ENCODE assay signal across 9 cellular contexts in genomic region chr14:103123128-103123633, GRCh38. TPM values are rescaled to one million over a fixed set of nuclear protein-coding genes. Genes with fewer than 3 reads are reported as not detected.
DNase-seq lines count a peak whose midpoint lies in the region; ATAC-seq, FAIRE-seq and TF ChIP-seq lines count a peak whose summit lies in the region.
"Had no signal": no experiment of that assay in that cellular context is flagged by ENCODE, and none has a peak within 500 bp of the region (broad histone marks: within the 10 kb centered on the region; RNA-seq: fewer than 3 reads in every experiment).

Gene TNFAIP2 (plus strand): TSS chr14:103123461. CDS start chr14:103126458, 2,997 bp downstream.

- H4K20me1 ChIP-seq in GM23248 (ENCODE audit: insufficient read depth), result no peaks in the 10 kb centered on the region
- H4K20me1 ChIP-seq in astrocyte (ENCODE audit: insufficient read depth, low read length), result peaks cover 39% of the 10 kb centered on the region

- peak within 1 kb of the TSS; percentile 76 for H3K4me3 Mint-ChIP-seq in astrocyte (ENCODE audit: unreplicated experiment)
- H3K4me3 Mint-ChIP-seq in stimulated activated memory B cell treated with anti-CD40 and anti-IgM and Interleukin-4, amounts not matched to agents 10 μg/mL and 1 μg/mL and 100 μg/mL, for 72 hours, result peak within 1 kb of the TSS; percentile 59
- H3K4me3 Mint-ChIP-seq in CD4-positive, alpha-beta memory T cell, result peak within 1 kb of the TSS in 3 of 8 donors; percentile 20 to 56 (median 28)

- no peaks in the 10 kb centered on the region for H3K9me3 ChIP-seq in A673 (ENCODE audit: low read depth, low read length, poor library complexity, severe bottlenecking)
- H3K9me3 ChIP-seq in GM23248 (ENCODE audit: low read depth), result no peaks in the 10 kb centered on the region
- no peaks in the 10 kb centered on the region for H3K9me3 ChIP-seq in astrocyte (ENCODE audit: insufficient read depth, low read depth, low read length)
- H3K9me3 ChIP-seq in CD4-positive, alpha-beta memory T cell (ENCODE audit: control insufficient read depth in 1 of 2, low read length in 2 of 2), result no peaks in the 10 kb centered on the region

- H3K79me2 ChIP-seq in GM23248 (ENCODE audit: insufficient read depth), result no peaks in the 10 kb centered on the region
- no peaks in the 10 kb centered on the region for H3K79me2 ChIP-seq in astrocyte (ENCODE audit: insufficient read depth, low read length)

- H2AFZ ChIP-seq in GM23248 (peak within 1 kb of the TSS; percentile 68), astrocyte (ENCODE audit: low read depth, low read length) (peak within 1 kb of the TSS; percentile 56)

- peaks cover 15% of the 10 kb centered on the region for H3K27me3 Mint-ChIP-seq in astrocyte (ENCODE audit: low read depth, unreplicated experiment)
- H3K27me3 Mint-ChIP-seq in stimulated activated memory B cell treated with anti-CD40 and anti-IgM and Interleukin-4, amounts not matched to agents 10 μg/mL and 1 μg/mL and 100 μg/mL, for 72 hours, result peaks cover 36% of the 10 kb centered on the region
- H3K27me3 Mint-ChIP-seq in CD4-positive, alpha-beta memory T cell, result peaks cover 17 to 25% of the 10 kb centered on the region in 2 donors

- H3K4me1 ChIP-seq in A673 (ENCODE audit: insufficient read depth, low read length, poor library complexity, severe bottlenecking) (peaks cover 22% of the 10 kb centered on the region), GM23248 (ENCODE audit: insufficient read depth) (no peaks in the 10 kb centered on the region), astrocyte (ENCODE audit: insufficient read depth, low read length) (peaks cover 25% of the 10 kb centered on the region)
- H3K4me1 ChIP-seq in CD4-positive, alpha-beta memory T cell (ENCODE audit: insufficient read depth, low read length), result peaks cover 12% of the 10 kb centered on the region

- no peak for TF ChIP-seq CTCF in A673 (conservative IDR thresholded peaks at IDR 0.05; ENCODE audit: low read depth, low read length)
- no peak for TF ChIP-seq CTCF in astrocyte (IDR thresholded peaks at IDR 0.05; ENCODE audit: insufficient read depth, low read depth, low read length)

- H3K27me3 ChIP-seq in A673 (replicated peaks; ENCODE audit: insufficient read depth, low read depth, low read length, poor library complexity) (no peaks in the 10 kb centered on the region), GM23248 (replicated peaks; ENCODE audit: insufficient read depth) (no peaks in the 10 kb centered on the region), astrocyte (ENCODE audit: insufficient read depth, low read length) (no peaks in the 10 kb centered on the region)
- H3K27me3 ChIP-seq in CD4-positive, alpha-beta memory T cell (ENCODE audit: insufficient read depth, low read length), result peaks cover 6% of the 10 kb centered on the region

- H3K9ac ChIP-seq in GM23248 (peak within 1 kb of the TSS; percentile 71), astrocyte (ENCODE audit: low read length) (peak within 1 kb of the TSS; percentile 35)

- intact Hi-C loops in A673 (cut with micrococcal nuclease; ENCODE audit: unreplicated experiment), result no loop called here
- intact Hi-C loops in CD4-positive, alpha-beta memory T cell (cut with micrococcal nuclease), result no loop called here

- H3K9me3 Mint-ChIP-seq in astrocyte (ENCODE audit: unreplicated experiment), result no peaks in the 10 kb centered on the region
- H3K9me3 Mint-ChIP-seq in stimulated activated memory B cell treated with anti-CD40 and anti-IgM and Interleukin-4, amounts not matched to agents 10 μg/mL and 1 μg/mL and 100 μg/mL, for 72 hours, result no peaks in the 10 kb centered on the region
- no peaks in the 10 kb centered on the region for H3K9me3 Mint-ChIP-seq in CD4-positive, alpha-beta memory T cell

- DNase-seq in A673 (ENCODE audit: low spot score) (no peak), GM23248 (peak; percentile 64), astrocyte (ENCODE audit: low read depth) (no peak), iPS-NIHi11 (ENCODE audit: low spot score) (peak; percentile 70)
- DNase-seq in CD4-positive, alpha-beta memory T cell, result no peak

- peak; percentile 4 for ATAC-seq in stimulated activated memory B cell treated with anti-CD40 and anti-IgM and Interleukin-4, amounts not matched to agents 10 μg/mL and 1 μg/mL and 100 μg/mL, for 72 hours
- ATAC-seq in GM21528 (IDR thresholded peaks at IDR 0.05; ENCODE audit: low FRiP score, unreplicated experiment) (no peak), GM21381 (IDR thresholded peaks at IDR 0.05; ENCODE audit: unreplicated experiment) (no peak)

- WGBS in GM23248 (ENCODE audit: low coverage in 1 of 2, low lambda C conversion rate in 2 of 2, missing lambda C conversion rate in 2 of 2), 2 experiments, result 1 to 4% methylated on average over 19 to 48 of the region's 61 CpGs

- peak within 1 kb of the TSS; percentile 15 for H3K4me3 ChIP-seq in A673 (ENCODE audit: low read depth, low read length, poor library complexity, severe bottlenecking)
- peak within 1 kb of the TSS; percentile 64 for H3K4me3 ChIP-seq in GM23248
- H3K4me3 ChIP-seq in astrocyte (ENCODE audit: insufficient read depth, low read depth, low read length), result peak within 1 kb of the TSS; percentile 46
- H3K4me3 ChIP-seq in CD4-positive, alpha-beta memory T cell (ENCODE audit: low read length in 2 of 2), result no peak within 1 kb of the TSS

- peaks cover 4% of the 10 kb centered on the region for H3K4me1 Mint-ChIP-seq in astrocyte (ENCODE audit: low read depth, unreplicated experiment)
- peaks cover 20% of the 10 kb centered on the region for H3K4me1 Mint-ChIP-seq in stimulated activated memory B cell treated with anti-CD40 and anti-IgM and Interleukin-4, amounts not matched to agents 10 μg/mL and 1 μg/mL and 100 μg/mL, for 72 hours
- H3K4me1 Mint-ChIP-seq in CD4-positive, alpha-beta memory T cell, result peaks cover 1 to 6% (median 4%) of the 10 kb centered on the region in 4 donors

- H3K36me3 ChIP-seq in A673 (ENCODE audit: insufficient read depth, low read length, poor library complexity, severe bottlenecking) (no peaks in the 10 kb centered on the region), GM23248 (ENCODE audit: low read depth) (no peaks in the 10 kb centered on the region), astrocyte (ENCODE audit: insufficient read depth, low read length) (no peaks in the 10 kb centered on the region)
- H3K36me3 ChIP-seq in CD4-positive, alpha-beta memory T cell (ENCODE audit: insufficient read depth, low read length), result no peaks in the 10 kb centered on the region

- CTCF ChIA-PET in A673 (lab: Charles Lee), result no interaction called here
- CTCF ChIA-PET in CD4-positive, alpha-beta memory T cell (lab: Charles Lee; ENCODE audit: partially characterized antibody), result no interaction called here

- in situ Hi-C loops in GM23248 (cut with MboI), result no loop called here

- no TSS peak for BruUV-seq in A673 (replicated peaks; lab: Mats Ljungman, UMichigan)

- H3F3A ChIP-seq in GM23248 (ENCODE audit: insufficient read depth), result no peaks in the 10 kb centered on the region

- FAIRE-seq in astrocyte (lab: Jason Lieb, UNC), result no peak
- FAIRE-seq: endometrium had no signal

- H3K36me3 Mint-ChIP-seq in astrocyte (ENCODE audit: low read depth, unreplicated experiment), result peaks cover 2% of the 10 kb centered on the region
- H3K36me3 Mint-ChIP-seq in stimulated activated memory B cell treated with anti-CD40 and anti-IgM and Interleukin-4, amounts not matched to agents 10 μg/mL and 1 μg/mL and 100 μg/mL, for 72 hours, result peaks cover 6% of the 10 kb centered on the region
- H3K36me3 Mint-ChIP-seq in CD4-positive, alpha-beta memory T cell, result no peaks in the 10 kb centered on the region

- H3K4me2 ChIP-seq in GM23248 (ENCODE audit: unreplicated experiment) (peak within 1 kb of the TSS; percentile 54), astrocyte (ENCODE audit: low read length) (peak within 1 kb of the TSS; percentile 80)

- no peak within 1 kb of the TSS for H3K27ac Mint-ChIP-seq in astrocyte (ENCODE audit: unreplicated experiment)
- H3K27ac Mint-ChIP-seq in stimulated activated memory B cell treated with anti-CD40 and anti-IgM and Interleukin-4, amounts not matched to agents 10 μg/mL and 1 μg/mL and 100 μg/mL, for 72 hours, result peak within 1 kb of the TSS; percentile 30
- H3K27ac Mint-ChIP-seq in CD4-positive, alpha-beta memory T cell, result peak within 1 kb of the TSS in 1 of 7 donors; percentile 77

- peak within 1 kb of the TSS; percentile 41 for H3K27ac ChIP-seq in A673 (ENCODE audit: low read depth, low read length, poor library complexity, severe bottlenecking)
- H3K27ac ChIP-seq in GM23248, result no peak within 1 kb of the TSS
- H3K27ac ChIP-seq in astrocyte (ENCODE audit: low read depth, low read length), result no peak within 1 kb of the TSS
- H3K27ac ChIP-seq in CD4-positive, alpha-beta memory T cell (ENCODE audit: low read depth, low read length), result no peak within 1 kb of the TSS

- POLR2A ChIA-PET in A673 (lab: Charles Lee; ENCODE audit: low non-redundant PET), result no interaction called here
- POLR2A ChIA-PET in CD4-positive, alpha-beta memory T cell (lab: Charles Lee; ENCODE audit: partially characterized antibody), result no interaction called here

- no peaks in the 10 kb centered on the region for H3K9me2 ChIP-seq in GM23248 (ENCODE audit: insufficient read depth)

RNA-seq across cellular contexts. Expression of gene TNFAIP2, which starts in this region (rescaled TPM):
- 5.5 and 7.0 TPM in 2 replicates for total RNA-seq in A673 (2021)
- total RNA-seq in GM23248 (2014; rRNA removed; shearing (Covaris generic)), result 45.0 and 51.8 TPM in 2 replicates
- polyA plus RNA-seq in GM23248 (2016; fragmentation: Nextera tagmentation; extraction: Ambion mirVana), result 9.2 and 9.6 TPM in 2 replicates
- 24.9 and 29.5 TPM in 2 replicates for total RNA-seq in astrocyte
- 1 to 10 TPM; 5.1 to 5.8 TPM for total RNA-seq in CD4-positive, alpha-beta memory T cell
- polyA plus RNA-seq in CD4-positive, alpha-beta memory T cell, result not detected

Comparison
In these comparisons a context has a peak if more than half of its experiments do, and no peak if none do; other contexts are left out.
1. RNA of gene TNFAIP2 (polyA plus RNA-seq): 9.2 to 9.6 TPM in GM23248; not detected in CD4-positive, alpha-beta memory T cell; every median in the first group is over 10 times any median in the second.
2. DNase-seq: peak in GM23248 (single experiment) and iPS-NIHi11 (single experiment); none in A673 (single experiment), astrocyte (single experiment) and CD4-positive, alpha-beta memory T cell (0 of 5).
3. H3K4me3 ChIP-seq: peak in A673 (single experiment), GM23248 (single experiment) and astrocyte (single experiment); none in CD4-positive, alpha-beta memory T cell (0 of 2).